In the genomic region with DNA sequence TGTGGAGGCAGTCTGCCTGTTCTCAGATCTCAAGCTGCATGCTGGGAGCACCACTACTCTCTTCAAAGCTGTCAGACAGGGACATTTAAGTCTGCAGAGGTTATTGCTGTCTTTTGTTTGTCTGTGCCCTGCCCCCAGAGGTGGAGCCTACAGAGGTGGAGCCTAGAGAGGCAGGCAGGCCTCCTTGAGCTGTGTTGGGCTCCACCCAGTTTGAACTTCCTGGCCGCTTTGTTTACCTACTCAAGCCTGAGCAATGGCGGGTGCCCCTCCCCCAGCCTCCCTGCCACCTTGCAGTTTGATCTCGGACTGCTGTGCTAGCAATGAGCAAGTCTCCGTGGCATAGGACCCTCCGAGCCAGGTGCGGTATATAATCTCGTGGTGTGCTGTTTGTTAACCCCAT, we compare ENCODE assay signal across 8 cellular contexts.
DNase-seq lines count a peak whose midpoint lies in the region; TF ChIP-seq lines count a peak whose summit lies in the region.
"Not testable (repeated sequence)": the region's sequence is repeated elsewhere in the genome, so short reads cannot be mapped to it uniquely, and the experiment has no call there.

No MANE protein-coding gene starts in this region.

- H3K36me3 Mint-ChIP-seq in CD4-positive, alpha-beta memory T cell = peaks cover 10 to 13% of the 10 kb centered on the region in 2 donors
- peaks cover 27% of the 10 kb centered on the region for H3K36me3 Mint-ChIP-seq in activated T-helper 2 cell treated with anti-CD3 and anti-CD28 coated beads, Interferon-gamma antibody, Interleukin-2, Interleukin-4, amounts not matched to agents 10 μg/mL and 5 μg/mL and 100 μg/mL, durations not matched to agents 14 hours and 24 hours and 36 hours (ENCODE audit: low read depth)

- H3K4me3 Mint-ChIP-seq in CD4-positive, alpha-beta memory T cell = peak overlapping the region in 6 of 8 donors; percentile 31 to 53 (median 50)
- H3K4me3 Mint-ChIP-seq in activated T-helper 2 cell treated with anti-CD3 and anti-CD28 coated beads, Interferon-gamma antibody, Interleukin-2, Interleukin-4, amounts not matched to agents 10 μg/mL and 5 μg/mL and 100 μg/mL, durations not matched to agents 14 hours and 24 hours and 36 hours (ENCODE audit: low read depth) = not testable (repeated sequence)

- not testable (repeated sequence) for H3K27me3 Mint-ChIP-seq in CD4-positive, alpha-beta memory T cell; activated T-helper 2 cell treated with anti-CD3 and anti-CD28 coated beads, Interferon-gamma antibody, Interleukin-2, Interleukin-4, amounts not matched to agents 10 μg/mL and 5 μg/mL and 100 μg/mL, durations not matched to agents 14 hours and 24 hours and 36 hours (ENCODE audit: low read depth)

- POLR2A ChIA-PET in CD4-positive, alpha-beta memory T cell (lab: Charles Lee; ENCODE audit: partially characterized antibody) = interaction anchor here (1.4 to 3.0 kb wide), 3 partner anchors 9 to 65 kb away, joined by 4 to 14 read pairs (median 4); a partner anchor contains a TSS
- POLR2A ChIA-PET in PC-9 (lab: Charles Lee; ENCODE audit: unreplicated experiment) = not testable (repeated sequence)

- peaks cover 14 to 38% (median 25%) of the 10 kb centered on the region in 4 donors for H3K4me1 Mint-ChIP-seq in CD4-positive, alpha-beta memory T cell
- H3K4me1 Mint-ChIP-seq in activated T-helper 2 cell treated with anti-CD3 and anti-CD28 coated beads, Interferon-gamma antibody, Interleukin-2, Interleukin-4, amounts not matched to agents 10 μg/mL and 5 μg/mL and 100 μg/mL, durations not matched to agents 14 hours and 24 hours and 36 hours (ENCODE audit: low read depth) = peaks cover 17% of the 10 kb centered on the region

- CTCF ChIA-PET in CD4-positive, alpha-beta memory T cell (lab: Charles Lee; ENCODE audit: partially characterized antibody); PC-9 (lab: Charles Lee): not testable (repeated sequence)

- peak; percentile 29 to 60 (median 33) for DNase-seq in CD4-positive, alpha-beta memory T cell
- peak; percentile 9 for DNase-seq in GM12865 (ENCODE audit: low read depth)
- DNase-seq in NAMALWA (ENCODE audit: low spot score) = peak; percentile 21
- peak; percentile 36 to 55 for DNase-seq in PC-9
- peak; percentile 9 for DNase-seq in activated CD4-positive, alpha-beta T cell treated with anti-CD3 and anti-CD28 coated beads for 48 hours
- peak; percentile 20 for DNase-seq in activated T-helper 2 cell treated with anti-CD3 and anti-CD28 coated beads, Interferon-gamma antibody, Interleukin-2, Interleukin-4, amounts not matched to agents 10 μg/mL and 5 μg/mL and 100 μg/mL, durations not matched to agents 14 hours and 24 hours and 36 hours (ENCODE audit: low spot score)
- DNase-seq in central memory CD4-positive, alpha-beta T cell = peak; percentile 12
- DNase-seq in stimulated activated CD4-positive, alpha-beta T cell treated with anti-CD3 and anti-CD28 coated beads, Interleukin-15, amount 100 ng/mL, for 24 hours = peak; percentile 13

- intact Hi-C loops in CD4-positive, alpha-beta memory T cell (cut with micrococcal nuclease); PC-9 (cut with micrococcal nuclease; ENCODE audit: unreplicated experiment); activated T-helper 2 cell treated with anti-CD3 and anti-CD28 coated beads, Interferon-gamma antibody, Interleukin-2, Interleukin-4, amounts not matched to agents 10 μg/mL and 5 μg/mL and 100 μg/mL, durations not matched to agents 14 hours and 24 hours and 36 hours (cut with micrococcal nuclease): not testable (repeated sequence)

- peak overlapping the region; percentile 58 for H2AFZ ChIP-seq in PC-9

- H3K9me3 ChIP-seq in CD4-positive, alpha-beta memory T cell (ENCODE audit: control insufficient read depth in 1 of 2, low read length in 2 of 2); PC-9 (ENCODE audit: insufficient read depth, low read depth): not testable (repeated sequence)

- H3K9me2 ChIP-seq in PC-9 (ENCODE audit: insufficient read depth) = not testable (repeated sequence)

- H3K27me3 ChIP-seq in CD4-positive, alpha-beta memory T cell (ENCODE audit: insufficient read depth, low read length); PC-9 (ENCODE audit: insufficient read depth, low read depth): not testable (repeated sequence)

- not testable (repeated sequence) for TF ChIP-seq CTCF in GM12865 (IDR thresholded peaks at IDR 0.05; ENCODE audit: insufficient read depth, low read depth, low read length, missing control alignments); PC-9 (conservative IDR thresholded peaks at IDR 0.05)

- not testable (repeated sequence) for H3K4me3 ChIP-seq in CD4-positive, alpha-beta memory T cell (ENCODE audit: low read length in 2 of 2); GM12865 (ENCODE audit: low read depth, low read length)
- H3K4me3 ChIP-seq in PC-9 = peak overlapping the region; percentile 44

- H3K4me2 ChIP-seq in PC-9 = peak overlapping the region; percentile 60

- not testable (repeated sequence) for H3K4me1 ChIP-seq in CD4-positive, alpha-beta memory T cell (ENCODE audit: insufficient read depth, low read length); PC-9 (replicated peaks; ENCODE audit: insufficient read depth)

- H3K27ac ChIP-seq in CD4-positive, alpha-beta memory T cell (ENCODE audit: low read depth, low read length); PC-9: not testable (repeated sequence)

- H3F3A ChIP-seq in PC-9 (ENCODE audit: insufficient read depth, low read depth) = not testable (repeated sequence)

- H3K79me2 ChIP-seq in PC-9 (ENCODE audit: low read depth) = not testable (repeated sequence)

- not testable (repeated sequence) for H4K20me1 ChIP-seq in PC-9 (ENCODE audit: insufficient read depth)

- not testable (repeated sequence) for H3K36me3 ChIP-seq in CD4-positive, alpha-beta memory T cell (ENCODE audit: insufficient read depth, low read length); PC-9 (ENCODE audit: low read depth)

- peaks cover 0 to 42% (median 28%) of the 10 kb centered on the region in 8 donors for H3K9me3 Mint-ChIP-seq in CD4-positive, alpha-beta memory T cell
- peaks cover 36% of the 10 kb centered on the region for H3K9me3 Mint-ChIP-seq in activated T-helper 2 cell treated with anti-CD3 and anti-CD28 coated beads, Interferon-gamma antibody, Interleukin-2, Interleukin-4, amounts not matched to agents 10 μg/mL and 5 μg/mL and 100 μg/mL, durations not matched to agents 14 hours and 24 hours and 36 hours

- peak overlapping the region in 3 of 7 donors; percentile 27 to 47 (median 41) for H3K27ac Mint-ChIP-seq in CD4-positive, alpha-beta memory T cell
- H3K27ac Mint-ChIP-seq in activated T-helper 2 cell treated with anti-CD3 and anti-CD28 coated beads, Interferon-gamma antibody, Interleukin-2, Interleukin-4, amounts not matched to agents 10 μg/mL and 5 μg/mL and 100 μg/mL, durations not matched to agents 14 hours and 24 hours and 36 hours = not testable (repeated sequence)

- not testable (repeated sequence) for BruUV-seq in PC-9 (replicated peaks; lab: Mats Ljungman, UMichigan)
